Comparison of ENCODE assay signal across 8 cellular contexts in the genomic region with DNA sequence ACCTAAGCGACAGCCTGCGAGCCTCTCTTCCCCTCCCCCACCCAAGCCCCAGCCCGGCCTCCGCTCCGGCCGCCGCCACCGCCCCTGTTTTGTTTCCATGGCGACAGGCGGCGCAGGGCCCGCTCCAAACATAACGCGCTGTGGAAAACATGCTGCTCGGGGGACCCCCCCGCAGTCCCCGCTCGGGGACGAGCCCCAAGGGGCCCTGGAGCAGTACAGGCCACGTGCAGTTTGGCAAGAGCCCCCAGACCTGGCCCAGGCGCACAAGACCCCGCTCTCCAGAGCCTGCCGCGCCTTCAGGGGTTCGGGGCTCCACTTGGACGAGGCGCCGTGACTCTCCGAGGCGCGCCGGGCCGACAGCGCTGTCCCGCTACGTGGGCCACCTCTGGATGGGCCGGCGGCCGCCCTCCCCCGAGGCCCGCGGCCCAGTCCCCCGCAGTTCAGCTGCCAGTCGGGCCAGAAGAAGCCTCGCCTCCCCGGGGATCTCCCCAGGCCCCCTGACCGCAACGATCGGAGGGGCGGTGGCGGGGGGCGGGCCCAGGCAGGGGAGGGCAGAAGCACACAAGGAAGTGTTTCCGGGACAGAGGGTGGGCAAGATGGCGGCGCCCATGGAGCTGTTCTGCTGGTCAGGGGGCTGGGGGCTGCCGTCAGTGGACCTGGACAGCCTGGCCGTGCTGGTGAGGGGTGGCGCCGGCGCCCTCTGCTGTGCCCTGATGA. TPM values are rescaled to one million over a fixed set of nuclear protein-coding genes. Genes with fewer than 3 reads are reported as not detected.
DNase-seq lines count a peak whose midpoint lies in the region; ATAC-seq and TF ChIP-seq lines count a peak whose summit lies in the region.

A gene with protein sequence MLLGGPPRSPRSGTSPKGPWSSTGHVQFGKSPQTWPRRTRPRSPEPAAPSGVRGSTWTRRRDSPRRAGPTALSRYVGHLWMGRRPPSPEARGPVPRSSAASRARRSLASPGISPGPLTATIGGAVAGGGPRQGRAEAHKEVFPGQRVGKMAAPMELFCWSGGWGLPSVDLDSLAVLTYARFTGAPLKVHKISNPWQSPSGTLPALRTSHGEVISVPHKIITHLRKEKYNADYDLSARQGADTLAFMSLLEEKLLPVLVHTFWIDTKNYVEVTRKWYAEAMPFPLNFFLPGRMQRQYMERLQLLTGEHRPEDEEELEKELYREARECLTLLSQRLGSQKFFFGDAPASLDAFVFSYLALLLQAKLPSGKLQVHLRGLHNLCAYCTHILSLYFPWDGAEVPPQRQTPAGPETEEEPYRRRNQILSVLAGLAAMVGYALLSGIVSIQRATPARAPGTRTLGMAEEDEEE (plus strand): TSS at position 40 of the 717 bp plus-strand sequence. CDS start 110 bp downstream, at position 150.

- H3K36me3 Mint-ChIP-seq in activated CD4-positive, alpha-beta T cell treated with anti-CD3 and anti-CD28 coated beads, Interleukin-2, amount 10 ng/mL, durations not matched to agents 24 days and 14 days (ENCODE audit: low read depth) = peaks cover 4% of the 10 kb centered on the region

- H3K27ac ChIP-seq in AG04450 (ENCODE audit: low read depth, low read length) (peak within 1 kb of the TSS; percentile 97), coronary artery (peak within 1 kb of the TSS; percentile 97 to 98)

- peak within 1 kb of the TSS; percentile 95 for H3K4me3 Mint-ChIP-seq in activated CD4-positive, alpha-beta T cell treated with anti-CD3 and anti-CD28 coated beads, Interleukin-2, amount 10 ng/mL, durations not matched to agents 24 days and 14 days

- H3K4me1 Mint-ChIP-seq in activated CD4-positive, alpha-beta T cell treated with anti-CD3 and anti-CD28 coated beads, Interleukin-2, amount 10 ng/mL, durations not matched to agents 24 days and 14 days = peaks cover 26% of the 10 kb centered on the region

- CTCF ChIA-PET in AG04450 (lab: Charles Lee) = interaction anchor here (1.0 to 5.4 kb wide), 6 partner anchors 15 to 41 kb away, joined by 3 to 55 read pairs (median 9); a partner anchor contains a TSS

- peak within 1 kb of the TSS; percentile 93 for H3K27ac Mint-ChIP-seq in activated CD4-positive, alpha-beta T cell treated with anti-CD3 and anti-CD28 coated beads, Interleukin-2, amount 10 ng/mL, durations not matched to agents 24 days and 14 days

- peak within 1 kb of the TSS; percentile 96 for H3K4me3 ChIP-seq in AG04450 (ENCODE audit: low read depth, low read length)
- peak within 1 kb of the TSS; percentile 81 for H3K4me3 ChIP-seq in coronary artery

- DNase-seq in AG04450 (ENCODE audit: low read depth, low spot score) (no peak), NCI-H510A treated with DMSO at 0.1 percent for 48 hours (lab: John Stamatoyannopoulos, UW) (peak; percentile 58), coronary artery (ENCODE audit: low spot score) (peak; percentile 98), left lobe of liver (ENCODE audit: low spot score) (peak; percentile 83)
- peak; percentile 97 for DNase-seq in activated CD4-positive, alpha-beta T cell treated with anti-CD3 and anti-CD28 coated beads, Interleukin-2, amount 10 ng/mL, durations not matched to agents 24 days and 14 days
- peak; percentile 79 for DNase-seq in stimulated activated CD4-positive, alpha-beta T cell treated with anti-CD3 and anti-CD28 coated beads, Interleukin-2, amount 100 ng/mL, for 4 hours (ENCODE audit: low read depth)

- H3K9me3 ChIP-seq in AG04450 (ENCODE audit: control insufficient read depth, insufficient read depth, low read length) = no peaks in the 10 kb centered on the region

- TF ChIP-seq CTCF in AG04450 (IDR thresholded peaks at IDR 0.05; ENCODE audit: low read depth, low read length) (no peak), coronary artery (IDR thresholded peaks at IDR 0.05) (no peak)

- intact Hi-C loops in activated CD4-positive, alpha-beta T cell treated with anti-CD3 and anti-CD28 coated beads, Interleukin-2, amount 10 ng/mL, durations not matched to agents 24 days and 14 days (cut with micrococcal nuclease) = loop anchor here (1.0 to 5.0 kb wide), 5 partner anchors 15 to 113 kb away; a partner anchor contains a TSS

- H3K27me3 ChIP-seq in AG04450 (ENCODE audit: control insufficient read depth, insufficient read depth, low read length) = no peaks in the 10 kb centered on the region

- ATAC-seq in GM18870 (IDR thresholded peaks at IDR 0.05; ENCODE audit: unreplicated experiment) (peak; percentile 38), HG03175 (IDR thresholded peaks at IDR 0.05; ENCODE audit: unreplicated experiment) (peak; percentile 80), left lobe of liver (peak; percentile 87)

- POLR2A ChIA-PET in AG04450 (lab: Yijun Ruan, JAX) = interaction anchor here (1.0 to 2.5 kb wide), 5 partner anchors 15 to 36 kb away, joined by 4 to 19 read pairs (median 5); a partner anchor contains a TSS

- no peaks in the 10 kb centered on the region for H3K9me3 Mint-ChIP-seq in activated CD4-positive, alpha-beta T cell treated with anti-CD3 and anti-CD28 coated beads, Interleukin-2, amount 10 ng/mL, durations not matched to agents 24 days and 14 days

- H3K27me3 Mint-ChIP-seq in activated CD4-positive, alpha-beta T cell treated with anti-CD3 and anti-CD28 coated beads, Interleukin-2, amount 10 ng/mL, durations not matched to agents 24 days and 14 days = no peaks in the 10 kb centered on the region

RNA-seq across cellular contexts. Expression of the gene that starts here (rescaled TPM):
- polyA plus RNA-seq in AG04450 (2011; rRNA removed) = 44.6 and 62.3 TPM in 2 replicates
- 33.4 and 56.5 TPM in 2 replicates for polyA minus RNA-seq in AG04450 (2011; rRNA and poly(A)+ RNA removed)
- 62.4 and 64.7 TPM in 2 replicates for total RNA-seq in activated CD4-positive, alpha-beta T cell treated with anti-CD3 and anti-CD28 coated beads, Interleukin-2, amount 10 ng/mL, durations not matched to agents 24 days and 14 days
- 22.6 TPM for total RNA-seq in left lobe of liver
